In the genomic region with DNA sequence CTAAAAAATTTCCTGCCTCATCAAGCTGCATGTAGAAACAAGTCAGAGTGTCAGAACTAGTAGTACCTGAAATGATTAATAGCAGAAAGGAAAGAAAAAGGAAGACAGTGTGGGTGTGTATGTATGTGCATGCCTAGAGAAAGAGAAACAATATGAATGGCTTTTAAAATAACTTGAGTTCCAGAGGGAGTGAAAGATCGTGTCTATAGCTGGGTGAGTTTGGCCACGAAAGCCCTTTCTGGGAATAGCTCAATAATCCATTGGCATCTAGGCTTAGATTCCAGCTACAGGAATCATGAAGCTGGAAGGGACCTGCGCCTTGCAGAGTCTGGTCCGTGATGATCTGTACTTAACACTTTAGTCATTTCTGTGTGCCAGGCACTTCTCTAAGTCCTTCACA, we compare ENCODE assay signal across 9 cellular contexts.
DNase-seq lines count a peak whose midpoint lies in the region; ATAC-seq and TF ChIP-seq lines count a peak whose summit lies in the region.
"Had no signal": no experiment of that assay in that cellular context is flagged by ENCODE, and none has a peak within 500 bp of the region (broad histone marks: within the 10 kb centered on the region; RNA-seq: fewer than 3 reads in every experiment).

No MANE protein-coding gene starts in this region.

- no peak for TF ChIP-seq CTCF in mucosa of descending colon (IDR thresholded peaks at IDR 0.05)

- H3K27ac ChIP-seq in ACC112 (ENCODE audit: low read depth, low read length): peak overlapping the region; percentile 8
- H3K27ac ChIP-seq: hepatocyte had no signal

- peaks cover 3% of the 10 kb centered on the region for H3K79me2 ChIP-seq in ACC112 (ENCODE audit: control insufficient read depth, insufficient read depth, low read length, unreplicated experiment)

- H3K4me3 ChIP-seq in ACC112 (ENCODE audit: low read depth, low read length) (peak overlapping the region; percentile 61), mucosa of descending colon (no peak overlapping the region)
- H3K4me3 ChIP-seq: hepatocyte had no signal

- H2AFZ ChIP-seq in ACC112 (ENCODE audit: low read length, unreplicated experiment): peak overlapping the region; percentile 14
- H2AFZ ChIP-seq: hepatocyte had no signal

- H3K27me3 ChIP-seq in ACC112 (ENCODE audit: insufficient read depth, low read length): no peaks in the 10 kb centered on the region
- H3K27me3 ChIP-seq: hepatocyte had no signal

- no peaks in the 10 kb centered on the region for H3K9me3 ChIP-seq in mucosa of descending colon

- intact Hi-C loops in mucosa of descending colon (cut with DNase I, micrococcal nuclease): no loop called here

- H3K36me3 ChIP-seq in ACC112 (ENCODE audit: insufficient read depth, low read length): no peaks in the 10 kb centered on the region
- H3K36me3 ChIP-seq in mucosa of descending colon (ENCODE audit: low read depth): no peaks in the 10 kb centered on the region

- H3K4me1 ChIP-seq in ACC112 (ENCODE audit: control insufficient read depth, insufficient read depth, low read length, unreplicated experiment): peaks cover 32% of the 10 kb centered on the region
- no peaks in the 10 kb centered on the region for H3K4me1 ChIP-seq in mucosa of descending colon (ENCODE audit: low read depth)

- ATAC-seq in GM19035 (IDR thresholded peaks at IDR 0.05; ENCODE audit: unreplicated experiment) (peak; percentile 91), HG03139 (IDR thresholded peaks at IDR 0.05; ENCODE audit: unreplicated experiment) (peak; percentile 61), mucosa of descending colon (no peak)

- peak; percentile 70 for DNase-seq in dedifferentiated amniotic fluid mesenchymal stem cell (ENCODE audit: extremely low spot score)
- DNase-seq in mucosa of descending colon: no peak
- DNase-seq in H4 (ENCODE audit: low spot score): no peak
- DNase-seq in mucosa of gallbladder (ENCODE audit: low spot score): no peak
- no peak for DNase-seq in iPS-NIHi11 (ENCODE audit: low spot score)
